ENCODE assay signal across 1 cellular context in the genomic region with DNA sequence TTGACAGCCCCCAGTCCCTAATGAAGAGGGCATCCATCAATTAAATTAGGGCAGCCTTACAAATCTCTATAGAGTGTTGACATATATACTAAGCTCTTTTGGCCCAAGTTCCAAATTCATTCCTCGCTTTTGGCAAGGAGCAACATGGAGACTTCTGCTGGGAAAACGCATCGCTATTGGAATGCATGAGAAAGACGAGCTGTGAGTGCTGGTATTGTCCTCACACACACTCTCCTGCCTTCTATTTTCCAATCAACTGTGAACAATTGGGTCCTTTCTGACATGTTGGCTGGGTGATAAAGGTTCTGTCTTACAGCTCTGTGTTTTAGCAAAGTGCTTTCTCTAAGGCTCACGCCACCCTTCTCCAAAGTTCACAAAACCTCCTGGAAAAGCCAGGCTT.
TF ChIP-seq lines count a peak whose summit lies in the region.

No MANE protein-coding gene starts in this region.

TF ChIP-seq in GM23338, 12 proteins besides CTCF, POLR2A, EP300 and RAD21 (continued from another document):
- TF ChIP-seq ZNF331 (CRISPR knock-in tag; IDR thresholded peaks at IDR 0.05; ENCODE audit: low read depth) (no peak), POLR2AphosphoS5 (IDR thresholded peaks at IDR 0.05; ENCODE audit: low read depth) (no peak), ETS1 (IDR thresholded peaks at IDR 0.05) (no peak), STAT1 (IDR thresholded peaks at IDR 0.05; ENCODE audit: unreplicated experiment) (no peak), CREB1 (CRISPR knock-in tag; IDR thresholded peaks at IDR 0.05; ENCODE audit: low read depth) (no peak), EZH2phosphoT487 (IDR thresholded peaks at IDR 0.05; ENCODE audit: unreplicated experiment) (no peak), ZNF114 (CRISPR knock-in tag; IDR thresholded peaks at IDR 0.05) (no peak), REST (IDR thresholded peaks at IDR 0.05; ENCODE audit: unreplicated experiment) (no peak), JUNB (IDR thresholded peaks at IDR 0.05; ENCODE audit: unreplicated experiment) (no peak), NANOG (IDR thresholded peaks at IDR 0.05; ENCODE audit: borderline replicate concordance) (no peak)
TF ChIP-seq in GM23338: peak in this region for 0.
